21 cellular contexts compared by ENCODE assay signal in genomic region chr1:169414927-169415326, GRCh38. TPM values are rescaled to one million over a fixed set of nuclear protein-coding genes. Genes with fewer than 3 reads are reported as not detected.
"Had no signal": no experiment of that assay in that cellular context is flagged by ENCODE, and none has a peak within 500 bp of the region (broad histone marks: within the 10 kb centered on the region; RNA-seq: fewer than 3 reads in every experiment).

No MANE protein-coding gene starts in this region.

- H3K4me1 ChIP-seq: SJCRH30 had no signal

- H3K9me3 ChIP-seq: SJCRH30 had no signal

- H3K36me3 ChIP-seq: SJCRH30 had no signal

- H3K27ac ChIP-seq: RWPE1, SJCRH30 had no signal

- DNase-seq: Kasumi-1, KG1, MM.1S, NCI-H1092 treated with DMSO at 0.1 percent for 48 hours, NCI-H1417, NCI-H1436 treated with DMSO at 0.1 percent for 48 hours, NCI-H1694, NCI-H187 treated with DMSO at 0.1 percent for 48 hours, NCI-H2029 treated with DMSO at 0.1 percent for 48 hours, NCI-H2107, NCI-H2227 treated with DMSO at 0.1 percent for 48 hours, NCI-H524, NCI-H526 treated with DMSO at 0.1 percent for 48 hours, NCI-H748 treated with DMSO at 0.1 percent for 48 hours, SHP77 treated with DMSO at 0.1 percent for 48 hours, SJCRH30, T-helper 1 cell, T-helper 17 cell had no signal

- H3K4me3 ChIP-seq: SJCRH30 had no signal

- H3K27me3 ChIP-seq: SJCRH30 had no signal

- ATAC-seq: Panc1, SK-N-SH treated with all-trans-retinoic acid at 6 μM for 48 hours, T-helper 17 cell had no signal

RNA-seq across cellular contexts. Expression of gene CCDC181, which starts 12.3 kb away (rescaled TPM):
- total RNA-seq: T-helper 17 cell had no signal
